Comparison of ENCODE assay signal across 1 cellular context in the genomic region with DNA sequence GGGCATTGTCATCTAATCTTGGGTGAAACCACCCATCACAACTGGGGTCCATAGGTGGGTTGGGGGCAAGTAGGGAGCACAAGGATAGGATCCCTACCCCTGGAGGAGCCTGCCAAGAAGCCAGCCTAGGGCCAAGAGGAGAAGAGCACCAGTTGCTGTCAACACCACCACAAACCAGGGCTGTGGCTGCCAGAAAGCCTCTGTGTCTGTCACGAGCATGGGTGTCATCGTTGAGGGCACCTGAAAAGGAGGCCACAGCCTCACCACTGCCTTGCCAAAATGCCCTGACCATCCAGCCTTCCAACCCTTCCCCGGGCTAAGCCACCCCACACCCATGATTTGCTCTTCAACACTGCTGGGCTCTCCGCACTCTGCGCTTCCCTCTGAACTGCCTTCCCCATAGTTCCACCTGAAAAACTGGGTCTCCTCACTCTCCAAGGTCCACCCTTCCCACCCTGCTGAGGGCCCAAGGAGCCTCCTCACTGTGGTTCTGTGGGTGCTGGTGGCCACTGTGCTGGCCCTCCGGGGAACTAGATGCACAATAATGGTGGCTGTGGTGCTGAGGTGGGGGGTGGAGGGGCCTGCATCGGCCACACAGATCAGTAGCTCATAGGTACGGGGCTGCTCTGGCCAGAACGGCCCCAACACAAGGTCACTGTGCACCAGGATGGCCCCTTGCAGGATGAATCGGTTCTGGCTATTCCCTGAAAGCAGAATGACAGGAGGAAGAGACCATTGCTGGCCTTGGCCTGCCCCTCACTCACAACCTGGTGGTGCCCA.
TF ChIP-seq lines count a peak whose summit lies in the region.

No MANE protein-coding gene starts in this region.

TF ChIP-seq in SK-N-SH treated with all-trans-retinoic acid at 6 μM for 48 hours, 23 proteins besides CTCF, POLR2A, EP300 and RAD21 (continued from another document):
- TF ChIP-seq, protein P1, sequence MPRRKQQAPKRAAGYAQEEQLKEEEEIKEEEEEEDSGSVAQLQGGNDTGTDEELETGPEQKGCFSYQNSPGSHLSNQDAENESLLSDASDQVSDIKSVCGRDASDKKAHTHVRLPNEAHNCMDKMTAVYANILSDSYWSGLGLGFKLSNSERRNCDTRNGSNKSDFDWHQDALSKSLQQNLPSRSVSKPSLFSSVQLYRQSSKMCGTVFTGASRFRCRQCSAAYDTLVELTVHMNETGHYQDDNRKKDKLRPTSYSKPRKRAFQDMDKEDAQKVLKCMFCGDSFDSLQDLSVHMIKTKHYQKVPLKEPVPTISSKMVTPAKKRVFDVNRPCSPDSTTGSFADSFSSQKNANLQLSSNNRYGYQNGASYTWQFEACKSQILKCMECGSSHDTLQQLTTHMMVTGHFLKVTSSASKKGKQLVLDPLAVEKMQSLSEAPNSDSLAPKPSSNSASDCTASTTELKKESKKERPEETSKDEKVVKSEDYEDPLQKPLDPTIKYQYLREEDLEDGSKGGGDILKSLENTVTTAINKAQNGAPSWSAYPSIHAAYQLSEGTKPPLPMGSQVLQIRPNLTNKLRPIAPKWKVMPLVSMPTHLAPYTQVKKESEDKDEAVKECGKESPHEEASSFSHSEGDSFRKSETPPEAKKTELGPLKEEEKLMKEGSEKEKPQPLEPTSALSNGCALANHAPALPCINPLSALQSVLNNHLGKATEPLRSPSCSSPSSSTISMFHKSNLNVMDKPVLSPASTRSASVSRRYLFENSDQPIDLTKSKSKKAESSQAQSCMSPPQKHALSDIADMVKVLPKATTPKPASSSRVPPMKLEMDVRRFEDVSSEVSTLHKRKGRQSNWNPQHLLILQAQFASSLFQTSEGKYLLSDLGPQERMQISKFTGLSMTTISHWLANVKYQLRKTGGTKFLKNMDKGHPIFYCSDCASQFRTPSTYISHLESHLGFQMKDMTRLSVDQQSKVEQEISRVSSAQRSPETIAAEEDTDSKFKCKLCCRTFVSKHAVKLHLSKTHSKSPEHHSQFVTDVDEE (CRISPR knock-in tag; IDR thresholded peaks at IDR 0.05), result no peak
- TF ChIP-seq GLIS3 (CRISPR knock-in tag; IDR thresholded peaks at IDR 0.05) (no peak), ZNF8 (CRISPR knock-in tag; IDR thresholded peaks at IDR 0.05) (no peak), OSR1 (CRISPR knock-in tag; IDR thresholded peaks at IDR 0.05) (no peak)
- TF ChIP-seq, protein P2, sequence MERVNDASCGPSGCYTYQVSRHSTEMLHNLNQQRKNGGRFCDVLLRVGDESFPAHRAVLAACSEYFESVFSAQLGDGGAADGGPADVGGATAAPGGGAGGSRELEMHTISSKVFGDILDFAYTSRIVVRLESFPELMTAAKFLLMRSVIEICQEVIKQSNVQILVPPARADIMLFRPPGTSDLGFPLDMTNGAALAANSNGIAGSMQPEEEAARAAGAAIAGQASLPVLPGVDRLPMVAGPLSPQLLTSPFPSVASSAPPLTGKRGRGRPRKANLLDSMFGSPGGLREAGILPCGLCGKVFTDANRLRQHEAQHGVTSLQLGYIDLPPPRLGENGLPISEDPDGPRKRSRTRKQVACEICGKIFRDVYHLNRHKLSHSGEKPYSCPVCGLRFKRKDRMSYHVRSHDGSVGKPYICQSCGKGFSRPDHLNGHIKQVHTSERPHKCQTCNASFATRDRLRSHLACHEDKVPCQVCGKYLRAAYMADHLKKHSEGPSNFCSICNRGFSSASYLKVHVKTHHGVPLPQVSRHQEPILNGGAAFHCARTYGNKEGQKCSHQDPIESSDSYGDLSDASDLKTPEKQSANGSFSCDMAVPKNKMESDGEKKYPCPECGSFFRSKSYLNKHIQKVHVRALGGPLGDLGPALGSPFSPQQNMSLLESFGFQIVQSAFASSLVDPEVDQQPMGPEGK (CRISPR knock-in tag; IDR thresholded peaks at IDR 0.05; ENCODE audit: borderline replicate concordance), result no peak
